In genomic region chr3:115623414-115623868, GRCh38 we compare ENCODE assay signal across 8 cellular contexts. TPM values are rescaled to one million over a fixed set of nuclear protein-coding genes. Genes with fewer than 3 reads are reported as not detected.
DNase-seq lines count a peak whose midpoint lies in the region; ATAC-seq and TF ChIP-seq lines count a peak whose summit lies in the region.

Gene GAP43, plus strand, starts transcription at chr3:115623510. Its CDS starts 180 bp downstream, at chr3:115623690.

- peak; percentile 46 to 63 (median 52) for ATAC-seq in right lobe of liver
- ATAC-seq in HG03135 (IDR thresholded peaks at IDR 0.05; ENCODE audit: unreplicated experiment): no peak

- TF ChIP-seq POLR2A in right lobe of liver (IDR thresholded peaks at IDR 0.05) (no peak), esophagus squamous epithelium (IDR thresholded peaks at IDR 0.05) (no peak)

- DNase-seq in GM04504 (ENCODE audit: low read depth) (peak; percentile 34), NCI-H460 (ENCODE audit: extremely low read depth, low read depth) (peak; percentile 41), ecto neural progenitor cell (ENCODE audit: low spot score) (peak; percentile 56), right lobe of liver (peak in 1 of 3 donors; percentile 44), esophagus squamous epithelium (lab: John Stamatoyannopoulos, UW) (no peak)
- no peak for DNase-seq in activated CD8-positive, alpha-beta memory T cell treated with anti-CD3 and anti-CD28 coated beads for 24 hours

- H3K9ac ChIP-seq in subcutaneous abdominal adipose tissue (ENCODE audit: low read length in 5 of 5): peak within 1 kb of the TSS in 1 of 5 donors; percentile 39

- H3K36me3 ChIP-seq in right lobe of liver (no peaks in the 10 kb centered on the region), subcutaneous abdominal adipose tissue (ENCODE audit: control insufficient read depth in 5 of 5, insufficient read depth in 5 of 5, low read length in 5 of 5) (no peaks in the 10 kb centered on the region), esophagus squamous epithelium (no peaks in the 10 kb centered on the region)

- H3K9me3 ChIP-seq in right lobe of liver (no peaks in the 10 kb centered on the region), subcutaneous abdominal adipose tissue (ENCODE audit: control insufficient read depth in 5 of 5, low read length in 5 of 5) (no peaks in the 10 kb centered on the region), esophagus squamous epithelium (no peaks in the 10 kb centered on the region)

- H3K27ac ChIP-seq in right lobe of liver (no peak within 1 kb of the TSS), subcutaneous abdominal adipose tissue (ENCODE audit: low read depth, low read length) (no peak within 1 kb of the TSS), esophagus squamous epithelium (no peak within 1 kb of the TSS)

- H3K4me1 ChIP-seq in right lobe of liver (peaks cover 0 to 6% (median 0%) of the 10 kb centered on the region in 4 donors), subcutaneous abdominal adipose tissue (ENCODE audit: control insufficient read depth in 5 of 5, insufficient read depth in 5 of 5, low read length in 5 of 5) (peaks cover 0 to 8% (median 7%) of the 10 kb centered on the region in 5 donors), esophagus squamous epithelium (peaks cover 0 to 14% (median 7%) of the 10 kb centered on the region in 3 donors)

- TF ChIP-seq CTCF in right lobe of liver (IDR thresholded peaks at IDR 0.05) (no peak), esophagus squamous epithelium (IDR thresholded peaks at IDR 0.05) (no peak)

- H3K27me3 ChIP-seq in right lobe of liver (peaks cover 0 to 9% of the 10 kb centered on the region in 2 donors), subcutaneous abdominal adipose tissue (ENCODE audit: control insufficient read depth in 5 of 5, insufficient read depth in 4 of 5, low read length in 5 of 5) (peaks cover 0 to 21% (median 6%) of the 10 kb centered on the region in 5 donors), esophagus squamous epithelium (peaks cover 0 to 40% (median 7%) of the 10 kb centered on the region in 4 donors)

- H3K4me3 ChIP-seq in right lobe of liver (no peak within 1 kb of the TSS), subcutaneous abdominal adipose tissue (ENCODE audit: low read depth in 1 of 5, low read length in 5 of 5) (peak within 1 kb of the TSS; percentile 10 to 65 (median 51)), esophagus squamous epithelium (peak within 1 kb of the TSS in 2 of 4 donors; percentile 25 to 33)

- 9% methylated on average over 16 of the region's 16 CpGs for WGBS in right lobe of liver (ENCODE audit: insufficient coverage, low coverage, low lambda C conversion rate, missing lambda C conversion rate)
- 4 to 11% methylated on average over 16 of the region's 16 CpGs for WGBS in esophagus squamous epithelium, 2 donors

- intact Hi-C loops in right lobe of liver (cut with DNase I): no loop called here
- intact Hi-C loops in esophagus squamous epithelium (cut with DNase I): no loop called here

RNA-seq across cellular contexts. Expression of gene GAP43, which starts in this region (rescaled TPM):
- total RNA-seq in NCI-H460 (2014; rRNA removed; shearing (Covaris generic)): 0.40 and 0.66 TPM in 2 replicates
- polyA plus RNA-seq in NCI-H460 (2014; cell fraction: nucleus; rRNA removed): 1.2 and 3.7 TPM in 2 replicates
- not detected for total RNA-seq in right lobe of liver
- total RNA-seq in esophagus squamous epithelium: 1 to 10 TPM in 1 of 4 donors, not detected in 3; 1.2 TPM

Comparison
In these comparisons a context has a peak if more than half of its experiments do, and no peak if none do; other contexts are left out.
1. Peak in ATAC-seq in right lobe of liver; RNA of the gene not detected or under 1 TPM.
2. DNase-seq: peak in GM04504 (single experiment), NCI-H460 (single experiment) and ecto neural progenitor cell (single experiment); none in esophagus squamous epithelium (single experiment) and activated CD8-positive, alpha-beta memory T cell treated with anti-CD3 and anti-CD28 coated beads for 24 hours (single experiment).
3. H3K4me3 ChIP-seq: peak in subcutaneous abdominal adipose tissue (5 of 5); none in right lobe of liver (0 of 3).